Comparison of ENCODE assay signal across 8 cellular contexts in the genomic region with DNA sequence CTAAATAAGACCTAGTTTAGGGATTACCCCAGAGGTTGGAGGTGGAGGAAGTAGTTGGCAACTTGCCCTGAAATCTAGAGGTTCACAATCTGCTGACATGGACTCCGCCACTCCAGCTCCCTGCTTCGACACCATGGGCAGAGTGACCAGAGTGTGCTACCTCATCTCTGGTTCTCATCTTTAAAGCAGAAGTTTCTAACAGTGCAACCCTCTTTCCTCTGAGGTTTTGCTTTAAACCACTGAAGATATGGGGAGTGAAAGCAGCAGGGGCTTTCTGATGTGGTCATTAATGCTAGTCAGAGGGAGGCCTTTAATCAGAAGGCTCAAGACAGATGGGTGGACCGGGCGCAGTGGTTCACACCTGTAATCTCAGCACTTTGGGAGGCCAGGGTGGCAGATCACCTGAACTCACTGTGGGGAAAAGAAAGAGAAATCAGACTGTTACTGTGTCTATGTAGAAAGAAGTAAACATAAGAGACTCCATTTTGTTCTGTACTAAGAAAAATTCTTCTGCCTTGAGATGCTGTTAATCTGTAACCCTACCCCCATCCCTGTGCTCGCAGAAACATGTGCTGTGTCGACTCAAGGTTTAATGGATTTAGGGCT.
DNase-seq lines count a peak whose midpoint lies in the region; ATAC-seq, FAIRE-seq and TF ChIP-seq lines count a peak whose summit lies in the region.
"Not testable (repeated sequence)": the region's sequence is repeated elsewhere in the genome, so short reads cannot be mapped to it uniquely, and the experiment has no call there.

No MANE protein-coding gene starts in this region.

- not testable (repeated sequence) for H3K4me3 ChIP-seq in CD4-positive, CD25-positive, alpha-beta regulatory T cell (ENCODE audit: low read depth, low read length); left lung; spleen

- not testable (repeated sequence) for TF ChIP-seq CTCF in left lung (IDR thresholded peaks at IDR 0.05); spleen (IDR thresholded peaks at IDR 0.05 in 8 of 11, conservative IDR thresholded peaks at IDR 0.05 in 3 of 11)

- H3K9me3 Mint-ChIP-seq in CD4-positive, CD25-positive, alpha-beta regulatory T cell; activated T-helper 1 cell treated with anti-CD3 and anti-CD28 coated beads, Interleukin-12 subunit alpha, Interleukin-12 subunit beta, Interleukin-2, Interleukin-4 antibody, amounts not matched to agents 30 ng/mL and 10 ng/mL and 1 ng/mL, durations not matched to agents 14 hours and 24 hours and 36 hours: not testable (repeated sequence)

- ATAC-seq in CD4-positive, CD25-positive, alpha-beta regulatory T cell (ENCODE audit: low read depth in 2 of 2), result peak; percentile 17 to 41
- ATAC-seq in HG02623 (IDR thresholded peaks at IDR 0.05; ENCODE audit: unreplicated experiment), result peak; percentile 48
- peak; percentile 74 for ATAC-seq in HG03442 (IDR thresholded peaks at IDR 0.05; ENCODE audit: unreplicated experiment)
- ATAC-seq in left lung, result peak; percentile 37

- H3K27me3 ChIP-seq in CD4-positive, CD25-positive, alpha-beta regulatory T cell (ENCODE audit: control insufficient read depth, insufficient read depth, low read length); left lung; spleen (replicated peaks in 1 of 7): not testable (repeated sequence)

- peak; percentile 81 for FAIRE-seq in GM19239 (lab: Jason Lieb, UNC)

- peaks cover 33 to 91% (median 58%) of the 10 kb centered on the region in 4 donors for H3K4me1 Mint-ChIP-seq in CD4-positive, CD25-positive, alpha-beta regulatory T cell
- H3K4me1 Mint-ChIP-seq in activated T-helper 1 cell treated with anti-CD3 and anti-CD28 coated beads, Interleukin-12 subunit alpha, Interleukin-12 subunit beta, Interleukin-2, Interleukin-4 antibody, amounts not matched to agents 30 ng/mL and 10 ng/mL and 1 ng/mL, durations not matched to agents 14 hours and 24 hours and 36 hours (ENCODE audit: low read depth), result peaks cover 94% of the 10 kb centered on the region

- H3K36me3 Mint-ChIP-seq in CD4-positive, CD25-positive, alpha-beta regulatory T cell; activated T-helper 1 cell treated with anti-CD3 and anti-CD28 coated beads, Interleukin-12 subunit alpha, Interleukin-12 subunit beta, Interleukin-2, Interleukin-4 antibody, amounts not matched to agents 30 ng/mL and 10 ng/mL and 1 ng/mL, durations not matched to agents 14 hours and 24 hours and 36 hours (ENCODE audit: low read depth): not testable (repeated sequence)

- intact Hi-C loops in activated T-helper 1 cell treated with anti-CD3 and anti-CD28 coated beads, Interleukin-12 subunit alpha, Interleukin-12 subunit beta, Interleukin-2, Interleukin-4 antibody, amounts not matched to agents 30 ng/mL and 10 ng/mL and 1 ng/mL, durations not matched to agents 14 hours and 24 hours and 36 hours (cut with micrococcal nuclease), result loop anchor here (1.0 to 5.0 kb wide), 5 partner anchors 8 to 162 kb away; a partner anchor contains a TSS
- intact Hi-C loops in left lung (cut with DNase I); spleen (cut with DNase I; ENCODE audit: low total_unique reads): not testable (repeated sequence)

- H3K27me3 Mint-ChIP-seq in CD4-positive, CD25-positive, alpha-beta regulatory T cell; activated T-helper 1 cell treated with anti-CD3 and anti-CD28 coated beads, Interleukin-12 subunit alpha, Interleukin-12 subunit beta, Interleukin-2, Interleukin-4 antibody, amounts not matched to agents 30 ng/mL and 10 ng/mL and 1 ng/mL, durations not matched to agents 14 hours and 24 hours and 36 hours (ENCODE audit: insufficient read depth): not testable (repeated sequence)

- H3K27ac Mint-ChIP-seq in CD4-positive, CD25-positive, alpha-beta regulatory T cell, result peak overlapping the region; percentile 81 to 93 (median 93)
- H3K27ac Mint-ChIP-seq in activated T-helper 1 cell treated with anti-CD3 and anti-CD28 coated beads, Interleukin-12 subunit alpha, Interleukin-12 subunit beta, Interleukin-2, Interleukin-4 antibody, amounts not matched to agents 30 ng/mL and 10 ng/mL and 1 ng/mL, durations not matched to agents 14 hours and 24 hours and 36 hours, result peak overlapping the region; percentile 97

- peaks cover 31% of the 10 kb centered on the region for H3K4me1 ChIP-seq in CD4-positive, CD25-positive, alpha-beta regulatory T cell (ENCODE audit: control insufficient read depth, insufficient read depth, low read length, poor library complexity, severe bottlenecking)
- peaks cover 5 to 86% of the 10 kb centered on the region in 2 donors for H3K4me1 ChIP-seq in left lung
- peaks cover 35 to 100% (median 70%) of the 10 kb centered on the region in 6 donors for H3K4me1 ChIP-seq in spleen

- peak in 2 of 3 donors; percentile 13 to 47 for DNase-seq in CD4-positive, CD25-positive, alpha-beta regulatory T cell
- DNase-seq in GM19239 (ENCODE audit: insufficient read length, low spot score); activated T-helper 1 cell treated with anti-CD3 and anti-CD28 coated beads, Interleukin-12 subunit alpha, Interleukin-12 subunit beta, Interleukin-2, Interleukin-4 antibody, amounts not matched to agents 30 ng/mL and 10 ng/mL and 1 ng/mL, durations not matched to agents 14 hours and 24 hours and 36 hours (ENCODE audit: low spot score); left lung; spleen: not testable (repeated sequence)
- DNase-seq in RPMI8226, result peak; percentile 60

- not testable (repeated sequence) for TF ChIP-seq POLR2A in spleen (IDR thresholded peaks at IDR 0.05)

- H3K4me3 Mint-ChIP-seq in CD4-positive, CD25-positive, alpha-beta regulatory T cell, result peak overlapping the region in 2 of 4 donors; percentile 11 to 76
- H3K4me3 Mint-ChIP-seq in activated T-helper 1 cell treated with anti-CD3 and anti-CD28 coated beads, Interleukin-12 subunit alpha, Interleukin-12 subunit beta, Interleukin-2, Interleukin-4 antibody, amounts not matched to agents 30 ng/mL and 10 ng/mL and 1 ng/mL, durations not matched to agents 14 hours and 24 hours and 36 hours, result peak overlapping the region; percentile 25

- H3K36me3 ChIP-seq in CD4-positive, CD25-positive, alpha-beta regulatory T cell (ENCODE audit: control insufficient read depth, insufficient read depth, low read length); left lung; spleen: not testable (repeated sequence)

- H3K9me3 ChIP-seq in CD4-positive, CD25-positive, alpha-beta regulatory T cell (ENCODE audit: control insufficient read depth in 2 of 2, low read length in 2 of 2); left lung; spleen: not testable (repeated sequence)

- H3K27ac ChIP-seq in CD4-positive, CD25-positive, alpha-beta regulatory T cell (ENCODE audit: insufficient read depth, low read length, poor library complexity, severe bottlenecking), result peak overlapping the region; percentile 63
- peak overlapping the region; percentile 53 to 85 for H3K27ac ChIP-seq in left lung
- H3K27ac ChIP-seq in spleen, result peak overlapping the region; percentile 53 to 85 (median 78)

- WGBS in spleen, 5 donors, result 39 to 45% (median 40%) methylated on average over 6 of the region's 6 CpGs
